Comparison of ENCODE assay signal across 19 cellular contexts in genomic region chr10:84542552-84542951, GRCh38.
DNase-seq lines count a peak whose midpoint lies in the region; ATAC-seq and TF ChIP-seq lines count a peak whose summit lies in the region.
"Had no signal": no experiment of that assay in that cellular context is flagged by ENCODE, and none has a peak within 500 bp of the region (broad histone marks: within the 10 kb centered on the region; RNA-seq: fewer than 3 reads in every experiment).

No MANE protein-coding gene starts in this region.

- no peak overlapping the region for H3K4me3 Mint-ChIP-seq in endodermal cell
- H3K4me3 Mint-ChIP-seq: CD14-positive monocyte had no signal

- DNase-seq in BE2C (no peak), NCI-H146 (lab: John Stamatoyannopoulos, UW) (peak; percentile 54), endodermal cell (no peak), tibial artery (no peak), RWPE1 (ENCODE audit: low spot score) (no peak), NCI-H345 treated with DMSO at 0.1 percent for 48 hours (lab: John Stamatoyannopoulos, UW; ENCODE audit: unreplicated experiment) (no peak)
- DNase-seq: 8988T, KG1, NCI-H1105 treated with DMSO at 0.1 percent for 48 hours, NCI-H2227 treated with DMSO at 0.1 percent for 48 hours, NCI-H510A treated with DMSO at 0.1 percent for 48 hours, NCI-H748 treated with DMSO at 0.1 percent for 48 hours, Peyer's patch, T-cell had no signal

- no peaks in the 10 kb centered on the region for H3K27me3 ChIP-seq in BE2C
- H3K27me3 ChIP-seq in endodermal cell (ENCODE audit: control insufficient read depth, insufficient read depth, low read length, poor library complexity, severe bottlenecking), result no peaks in the 10 kb centered on the region
- H3K27me3 ChIP-seq in neural cell (ENCODE audit: insufficient read depth, low read depth, low read length), result peaks cover 6% of the 10 kb centered on the region
- peaks cover 0 to 24% of the 10 kb centered on the region in 2 donors for H3K27me3 ChIP-seq in tibial artery
- H3K27me3 ChIP-seq: Peyer's patch, SJCRH30 had no signal

- POLR2A ChIA-PET in RWPE1 (lab: Yijun Ruan, JAX; ENCODE audit: low non-redundant PET), result no interaction called here

- H4K20me1 ChIP-seq in neural cell (ENCODE audit: insufficient read depth), result no peaks in the 10 kb centered on the region

- H3K4me2 ChIP-seq in neural cell (ENCODE audit: low read length), result peak overlapping the region; percentile 40

- H3K79me2 ChIP-seq in neural cell (replicated peaks; ENCODE audit: insufficient read depth, low read length), result no peaks in the 10 kb centered on the region

- H3F3A ChIP-seq in neural cell (ENCODE audit: insufficient read depth, low read length, poor library complexity, severe bottlenecking), result no peaks in the 10 kb centered on the region

- H3K9ac ChIP-seq in endodermal cell (ENCODE audit: extremely low read depth, low read length, poor library complexity, severe bottlenecking) (no peak overlapping the region), neural cell (ENCODE audit: low read length) (peak overlapping the region; percentile 15)

- H3K36me3 ChIP-seq in BE2C (no peaks in the 10 kb centered on the region), endodermal cell (ENCODE audit: control insufficient read depth, insufficient read depth, low read length) (no peaks in the 10 kb centered on the region), neural cell (ENCODE audit: insufficient read depth, low read length) (no peaks in the 10 kb centered on the region), tibial artery (no peaks in the 10 kb centered on the region)
- H3K36me3 ChIP-seq: HAP-1, Peyer's patch, SJCRH30 had no signal

- H3K4me1 ChIP-seq in BE2C (peaks cover 5% of the 10 kb centered on the region), endodermal cell (ENCODE audit: control insufficient read depth, insufficient read depth, low read length) (peaks cover 14% of the 10 kb centered on the region), tibial artery (peaks cover 0 to 13% (median 11%) of the 10 kb centered on the region in 4 donors)

- peaks cover 5% of the 10 kb centered on the region for H3K27me3 Mint-ChIP-seq in endodermal cell (ENCODE audit: insufficient read depth)

- peaks cover 38% of the 10 kb centered on the region for H3K4me1 Mint-ChIP-seq in endodermal cell

- H3K4me3 ChIP-seq in BE2C (ENCODE audit: low read depth, low read length), result peak overlapping the region; percentile 40
- H3K4me3 ChIP-seq in endodermal cell (ENCODE audit: low read length), result no peak overlapping the region
- peak overlapping the region; percentile 51 for H3K4me3 ChIP-seq in neural cell (ENCODE audit: low read length)
- H3K4me3 ChIP-seq in tibial artery, result no peak overlapping the region
- H3K4me3 ChIP-seq: HAP-1, Peyer's patch had no signal

- H3K9me2 ChIP-seq in neural cell (ENCODE audit: insufficient read depth, low read length), result no peaks in the 10 kb centered on the region

- 86 to 91% methylated on average over 6 to 9 of the region's 9 CpGs for WGBS in endodermal cell (ENCODE audit: insufficient coverage in 1 of 2, insufficient read length in 1 of 2), 2 experiments

- no peak for ATAC-seq in GM21360 (IDR thresholded peaks at IDR 0.05; ENCODE audit: unreplicated experiment)
- ATAC-seq: T-cell had no signal

- H3K27ac Mint-ChIP-seq in endodermal cell, result no peak overlapping the region
- H3K27ac Mint-ChIP-seq: T-cell had no signal

- H3K36me3 Mint-ChIP-seq in endodermal cell (ENCODE audit: low read depth), result no peaks in the 10 kb centered on the region
- H3K36me3 Mint-ChIP-seq: T-cell had no signal

- TF ChIP-seq RAD21 in neural cell (conservative IDR thresholded peaks at IDR 0.05), result no peak

- H3K27ac ChIP-seq in endodermal cell (ENCODE audit: low read depth, low read length) (peak overlapping the region; percentile 58), neural cell (ENCODE audit: low read length) (peak overlapping the region; percentile 40), tibial artery (no peak overlapping the region), RWPE1 (no peak overlapping the region)
- H3K27ac ChIP-seq: Peyer's patch, SJCRH30 had no signal

- H2AFZ ChIP-seq in neural cell (ENCODE audit: low read depth, low read length), result no peak overlapping the region

- no peak for TF ChIP-seq EP300 in neural cell (conservative IDR thresholded peaks at IDR 0.05; ENCODE audit: poor library complexity, severe bottlenecking)

- TF ChIP-seq CTCF in BE2C (IDR thresholded peaks at IDR 0.05; ENCODE audit: low read depth, low read length) (no peak), endodermal cell (conservative IDR thresholded peaks at IDR 0.05) (peak; percentile 28), neural cell (IDR thresholded peaks at IDR 0.05; ENCODE audit: poor library complexity, severe bottlenecking) (no peak), tibial artery (IDR thresholded peaks at IDR 0.05) (no peak), RWPE1 (conservative IDR thresholded peaks at IDR 0.05; ENCODE audit: low read depth) (no peak)

- intact Hi-C loops in tibial artery (cut with DNase I; ENCODE audit: low total_unique reads), result loop anchor here (5.0 kb wide), 1 partner anchor 1835 kb away; no protein-coding TSS in a partner anchor

- H3K9me3 ChIP-seq in BE2C, result no peaks in the 10 kb centered on the region
- H3K9me3 ChIP-seq in endodermal cell (ENCODE audit: control insufficient read depth, low read length), result peaks cover 25% of the 10 kb centered on the region
- H3K9me3 ChIP-seq in neural cell (ENCODE audit: low read length), result no peaks in the 10 kb centered on the region
- H3K9me3 ChIP-seq in tibial artery, result no peaks in the 10 kb centered on the region
- H3K9me3 ChIP-seq: HAP-1, Peyer's patch, SJCRH30 had no signal

- CTCF ChIA-PET in RWPE1 (lab: Yijun Ruan, JAX), result interaction anchor here (1.0 to 1.2 kb wide), 3 partner anchors 113 to 278 kb away, joined by 3 read pairs; no protein-coding TSS in a partner anchor

- peaks cover 8% of the 10 kb centered on the region for H3K9me3 Mint-ChIP-seq in endodermal cell
- H3K9me3 Mint-ChIP-seq: T-cell had no signal

TF ChIP-seq in neural cell, 6 proteins besides CTCF, POLR2A, EP300 and RAD21:
- TF ChIP-seq EZH2 (IDR thresholded peaks at IDR 0.05; ENCODE audit: borderline replicate concordance, insufficient read depth, low read length, poor library complexity, severe bottlenecking) (no peak), MXI1 (conservative IDR thresholded peaks at IDR 0.05; ENCODE audit: poor library complexity, severe bottlenecking) (no peak), TAF1 (IDR thresholded peaks at IDR 0.05; ENCODE audit: low read depth) (no peak), SMC3 (conservative IDR thresholded peaks at IDR 0.05; ENCODE audit: poor library complexity) (no peak), POLR2AphosphoS5 (IDR thresholded peaks at IDR 0.05) (no peak)
- TF ChIP-seq, protein P1, sequence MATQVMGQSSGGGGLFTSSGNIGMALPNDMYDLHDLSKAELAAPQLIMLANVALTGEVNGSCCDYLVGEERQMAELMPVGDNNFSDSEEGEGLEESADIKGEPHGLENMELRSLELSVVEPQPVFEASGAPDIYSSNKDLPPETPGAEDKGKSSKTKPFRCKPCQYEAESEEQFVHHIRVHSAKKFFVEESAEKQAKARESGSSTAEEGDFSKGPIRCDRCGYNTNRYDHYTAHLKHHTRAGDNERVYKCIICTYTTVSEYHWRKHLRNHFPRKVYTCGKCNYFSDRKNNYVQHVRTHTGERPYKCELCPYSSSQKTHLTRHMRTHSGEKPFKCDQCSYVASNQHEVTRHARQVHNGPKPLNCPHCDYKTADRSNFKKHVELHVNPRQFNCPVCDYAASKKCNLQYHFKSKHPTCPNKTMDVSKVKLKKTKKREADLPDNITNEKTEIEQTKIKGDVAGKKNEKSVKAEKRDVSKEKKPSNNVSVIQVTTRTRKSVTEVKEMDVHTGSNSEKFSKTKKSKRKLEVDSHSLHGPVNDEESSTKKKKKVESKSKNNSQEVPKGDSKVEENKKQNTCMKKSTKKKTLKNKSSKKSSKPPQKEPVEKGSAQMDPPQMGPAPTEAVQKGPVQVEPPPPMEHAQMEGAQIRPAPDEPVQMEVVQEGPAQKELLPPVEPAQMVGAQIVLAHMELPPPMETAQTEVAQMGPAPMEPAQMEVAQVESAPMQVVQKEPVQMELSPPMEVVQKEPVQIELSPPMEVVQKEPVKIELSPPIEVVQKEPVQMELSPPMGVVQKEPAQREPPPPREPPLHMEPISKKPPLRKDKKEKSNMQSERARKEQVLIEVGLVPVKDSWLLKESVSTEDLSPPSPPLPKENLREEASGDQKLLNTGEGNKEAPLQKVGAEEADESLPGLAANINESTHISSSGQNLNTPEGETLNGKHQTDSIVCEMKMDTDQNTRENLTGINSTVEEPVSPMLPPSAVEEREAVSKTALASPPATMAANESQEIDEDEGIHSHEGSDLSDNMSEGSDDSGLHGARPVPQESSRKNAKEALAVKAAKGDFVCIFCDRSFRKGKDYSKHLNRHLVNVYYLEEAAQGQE (IDR thresholded peaks at IDR 0.05; ENCODE audit: borderline replicate concordance), result no peak
TF ChIP-seq in neural cell: peak in this region for 0.

Comparison
In these comparisons a context has a peak if more than half of its experiments do, and no peak if none do; other contexts are left out.
1. H3K4me3 ChIP-seq: peak in BE2C (single experiment) and neural cell (single experiment); none in endodermal cell (single experiment) and tibial artery (0 of 2).
2. H3K27ac ChIP-seq: peak in endodermal cell (single experiment) and neural cell (single experiment); none in tibial artery (0 of 2) and RWPE1 (single experiment).